8 cellular contexts compared by ENCODE assay signal in genomic region chr4:88591787-88592599, GRCh38. TPM values are rescaled to one million over a fixed set of nuclear protein-coding genes. Genes with fewer than 3 reads are reported as not detected.
DNase-seq lines count a peak whose midpoint lies in the region; ATAC-seq and TF ChIP-seq lines count a peak whose summit lies in the region.

Gene HERC3, plus strand, starts transcription at chr4:88592480. Its CDS starts 13,344 bp downstream, at chr4:88605824.

- intact Hi-C loops in CD14-positive monocyte (cut with micrococcal nuclease), result loop anchor here (5.0 to 10.0 kb wide), 3 partner anchors 135 to 307 kb away; partner anchors contain the start of genes HERC5 (in 2 of the 2) and PPM1K (in 1 of the 2)
- intact Hi-C loops in right lobe of liver (cut with DNase I), result no loop called here

- no peak for TF ChIP-seq CTCF in CD14-positive monocyte (IDR thresholded peaks at IDR 0.05)
- TF ChIP-seq CTCF in right lobe of liver (IDR thresholded peaks at IDR 0.05), result peak in 3 of 4 donors; percentile 8 to 19 (median 16)

- CTCF ChIA-PET in activated CD4-positive, alpha-beta memory T cell treated with anti-CD3 and anti-CD28 coated beads, Interleukin-2, amount 10 ng/mL, durations not matched to agents 7 days and 5 days (lab: Charles Lee), result interaction anchor here (1.3 kb wide), 2 partner anchors 9 to 21 kb away, joined by 3 to 4 read pairs; no protein-coding TSS in a partner anchor

- peaks cover 13 to 19% of the 10 kb centered on the region in 2 donors for H3K36me3 Mint-ChIP-seq in CD14-positive monocyte
- H3K36me3 Mint-ChIP-seq in activated CD4-positive, alpha-beta memory T cell treated with anti-CD3 and anti-CD28 coated beads, Interleukin-2, amount 10 ng/mL, durations not matched to agents 7 days and 5 days (ENCODE audit: low read depth), result peaks cover 16% of the 10 kb centered on the region

- H3K4me1 Mint-ChIP-seq in CD14-positive monocyte, result peaks cover 31% of the 10 kb centered on the region
- peaks cover 37% of the 10 kb centered on the region for H3K4me1 Mint-ChIP-seq in activated CD4-positive, alpha-beta memory T cell treated with anti-CD3 and anti-CD28 coated beads, Interleukin-2, amount 10 ng/mL, durations not matched to agents 7 days and 5 days

- H3K4me3 ChIP-seq in right lobe of liver, result peak within 1 kb of the TSS; percentile 70 to 92 (median 83)

- H3K9me3 ChIP-seq in right lobe of liver, result no peaks in the 10 kb centered on the region

- peak within 1 kb of the TSS; percentile 95 to 97 for H3K4me3 Mint-ChIP-seq in CD14-positive monocyte
- peak within 1 kb of the TSS; percentile 94 for H3K4me3 Mint-ChIP-seq in activated CD4-positive, alpha-beta memory T cell treated with anti-CD3 and anti-CD28 coated beads, Interleukin-2, amount 10 ng/mL, durations not matched to agents 7 days and 5 days

- peaks cover 3 to 10% (median 6%) of the 10 kb centered on the region in 3 donors for H3K27me3 Mint-ChIP-seq in CD14-positive monocyte (ENCODE audit: low read depth in 3 of 3)
- peaks cover 9% of the 10 kb centered on the region for H3K27me3 Mint-ChIP-seq in activated CD4-positive, alpha-beta memory T cell treated with anti-CD3 and anti-CD28 coated beads, Interleukin-2, amount 10 ng/mL, durations not matched to agents 7 days and 5 days

- H3K4me1 ChIP-seq in right lobe of liver, result peaks cover 0 to 10% (median 0%) of the 10 kb centered on the region in 4 donors

- peak within 1 kb of the TSS; percentile 77 to 87 (median 82) for H3K27ac ChIP-seq in right lobe of liver

- peak; percentile 96 for ATAC-seq in GM19395 (IDR thresholded peaks at IDR 0.05; ENCODE audit: unreplicated experiment)
- ATAC-seq in HG03521 (IDR thresholded peaks at IDR 0.05; ENCODE audit: unreplicated experiment), result peak; percentile 95
- peak; percentile 93 to 97 (median 94) for ATAC-seq in right lobe of liver

- H3K27ac Mint-ChIP-seq in CD14-positive monocyte, result peak within 1 kb of the TSS; percentile 90 to 97 (median 94)
- peak within 1 kb of the TSS; percentile 82 for H3K27ac Mint-ChIP-seq in activated CD4-positive, alpha-beta memory T cell treated with anti-CD3 and anti-CD28 coated beads, Interleukin-2, amount 10 ng/mL, durations not matched to agents 7 days and 5 days

- WGBS in right lobe of liver (ENCODE audit: insufficient coverage, low coverage, low lambda C conversion rate, missing lambda C conversion rate), result 0% methylated on average over 42 of the region's 73 CpGs

- peak; percentile 48 for TF ChIP-seq POLR2A in right lobe of liver (IDR thresholded peaks at IDR 0.05)

- no peaks in the 10 kb centered on the region for H3K27me3 ChIP-seq in right lobe of liver

- no peaks in the 10 kb centered on the region for H3K9me3 Mint-ChIP-seq in CD14-positive monocyte
- H3K9me3 Mint-ChIP-seq in activated CD4-positive, alpha-beta memory T cell treated with anti-CD3 and anti-CD28 coated beads, Interleukin-2, amount 10 ng/mL, durations not matched to agents 7 days and 5 days, result no peaks in the 10 kb centered on the region

- POLR2A ChIA-PET in activated CD4-positive, alpha-beta memory T cell treated with anti-CD3 and anti-CD28 coated beads, Interleukin-2, amount 10 ng/mL, durations not matched to agents 7 days and 5 days (lab: Charles Lee), result interaction anchor here (0.7 to 3.9 kb wide), 7 partner anchors 19 to 307 kb away, joined by 3 to 31 read pairs (median 8); partner anchors contain the start of genes HERC5 and PPM1K

- H3K36me3 ChIP-seq in right lobe of liver, result peaks cover 0 to 7% (median 0%) of the 10 kb centered on the region in 4 donors

- DNase-seq in CD14-positive monocyte (ENCODE audit: low spot score) (peak; percentile 89), NCI-H748 treated with DMSO at 0.1 percent for 48 hours (lab: John Stamatoyannopoulos, UW) (peak; percentile 53), dermis microvascular lymphatic vessel endothelial cell (ENCODE audit: low read depth in 2 of 2) (peak; percentile 57 to 92), right lobe of liver (peak; percentile 93 to 96 (median 96))
- peak; percentile 89 for DNase-seq in activated CD4-positive, alpha-beta memory T cell treated with anti-CD3 and anti-CD28 coated beads, Interleukin-2, amount 10 ng/mL, durations not matched to agents 7 days and 5 days
- peak; percentile 88 for DNase-seq in stimulated activated CD4-positive, alpha-beta T cell treated with anti-CD3 and anti-CD28 coated beads, Interleukin-4, amount 100 ng/mL, for 24 hours

RNA-seq across cellular contexts. Expression of gene HERC3, which starts in this region (rescaled TPM):
- 10 to 100 TPM; 30.5 to 36.7 TPM for polyA plus RNA-seq in CD14-positive monocyte
- 10 to 100 TPM; 36.9 to 41.9 TPM for total RNA-seq in activated CD4-positive, alpha-beta memory T cell treated with anti-CD3 and anti-CD28 coated beads, Interleukin-2, amount 10 ng/mL, durations not matched to agents 7 days and 5 days
- 7.7 and 8.3 TPM in 2 replicates for total RNA-seq in dermis microvascular lymphatic vessel endothelial cell
- 10 to 100 TPM in 4 of 6 experiments, 1 to 10 TPM in 2; 7.2 to 15.3 (median 10.9) TPM for total RNA-seq in right lobe of liver

Comparison
In these comparisons a context has a peak if more than half of its experiments do, and no peak if none do; other contexts are left out.
1. Peak in every context shown above with its lines: DNase-seq, ATAC-seq, H3K4me3 ChIP-seq and H3K27ac ChIP-seq.
2. intact Hi-C loops: an anchor here in CD14-positive monocyte (5.0 to 10.0 kb wide); none called in right lobe of liver.